In genomic region chr14:71022939-71023338, GRCh38 we compare ENCODE assay signal across 18 cellular contexts.
DNase-seq lines count a peak whose midpoint lies in the region; ATAC-seq and TF ChIP-seq lines count a peak whose summit lies in the region.
"Had no signal": no experiment of that assay in that cellular context is flagged by ENCODE, and none has a peak within 500 bp of the region (broad histone marks: within the 10 kb centered on the region; RNA-seq: fewer than 3 reads in every experiment).

No MANE protein-coding gene starts in this region.

- DNase-seq in activated naive CD4-positive, alpha-beta T cell treated with anti-CD3 and anti-CD28 coated beads, Interleukin-2, amount 50 U/mL, for 72 hours (ENCODE audit: low spot score in 2 of 2) = no peak
- DNase-seq in activated naive CD4-positive, alpha-beta T cell treated with anti-CD3 and anti-CD28 coated beads, Interleukin-2, amount 10 ng/mL, durations not matched to agents 7 days and 5 days = no peak
- DNase-seq in PC-3 (no peak), NCI-H1105 (lab: John Stamatoyannopoulos, UW) (no peak), AML-193 (lab: John Stamatoyannopoulos, UW) (no peak), OCI-M1 (lab: John Stamatoyannopoulos, UW) (no peak)
- DNase-seq in activated naive CD8-positive, alpha-beta T cell treated with anti-CD3 and anti-CD28 coated beads, Interleukin-2, amount 50 U/mL, for 24 hours = no peak
- DNase-seq: DMS153, H7, Karpas-422, MM.1S, NCI-H1930, NCI-H2171, NCI-H446 treated with DMSO at 0.1 percent for 48 hours, NCI-H748 treated with DMSO at 0.1 percent for 48 hours, Right ventricle myocardium superior had no signal

- CTCF ChIA-PET in activated naive CD4-positive, alpha-beta T cell treated with anti-CD3 and anti-CD28 coated beads, Interleukin-2, amount 10 ng/mL, durations not matched to agents 7 days and 5 days (lab: Charles Lee) = interaction anchor here (0.7 kb wide), 2 partner anchors 12 to 1449 kb away, joined by 3 read pairs; no protein-coding TSS in a partner anchor
- CTCF ChIA-PET in PC-3 (lab: Charles Lee) = no interaction called here

- H3K79me2 ChIP-seq in PC-3 (ENCODE audit: low read length) = no peaks in the 10 kb centered on the region

- no peaks in the 10 kb centered on the region for H3K27me3 ChIP-seq in PC-3 (ENCODE audit: low read length)
- H3K27me3 ChIP-seq: BLaER1 had no signal

- no peak overlapping the region for H3K4me3 Mint-ChIP-seq in activated naive CD4-positive, alpha-beta T cell treated with anti-CD3 and anti-CD28 coated beads, Interleukin-2, amount 10 ng/mL, durations not matched to agents 7 days and 5 days
- H3K4me3 Mint-ChIP-seq in activated naive CD8-positive, alpha-beta T cell treated with anti-CD3 and anti-CD28 coated beads, Interleukin-2, amount 50 U/mL, for 24 hours = no peak overlapping the region

- ATAC-seq in activated naive CD4-positive, alpha-beta T cell treated with anti-CD3 and anti-CD28 coated beads, Interleukin-2, amount 50 U/mL, for 72 hours = peak; percentile 41 to 71
- no peak for ATAC-seq in PC-3
- ATAC-seq in activated naive CD8-positive, alpha-beta T cell treated with anti-CD3 and anti-CD28 coated beads, Interleukin-2, amount 50 U/mL, for 24 hours = peak; percentile 49
- ATAC-seq: Panc1 had no signal

- H4K20me1 ChIP-seq in PC-3 (ENCODE audit: low read length) = no peaks in the 10 kb centered on the region; the same call in 1 of the 2 replicates
- H4K20me1 ChIP-seq: BLaER1 had no signal

- H3K4me1 Mint-ChIP-seq in activated naive CD4-positive, alpha-beta T cell treated with anti-CD3 and anti-CD28 coated beads, Interleukin-2, amount 10 ng/mL, durations not matched to agents 7 days and 5 days = peaks cover 26% of the 10 kb centered on the region
- H3K4me1 Mint-ChIP-seq in activated naive CD8-positive, alpha-beta T cell treated with anti-CD3 and anti-CD28 coated beads, Interleukin-2, amount 50 U/mL, for 24 hours = peaks cover 36% of the 10 kb centered on the region

- peak overlapping the region; percentile 69 for H3K4me2 ChIP-seq in PC-3 (ENCODE audit: low read length)
- H3K4me2 ChIP-seq: BLaER1 had no signal

- H3K9me2 ChIP-seq in PC-3 (replicated peaks; ENCODE audit: low read length) = no peaks in the 10 kb centered on the region

- no peak for TF ChIP-seq CTCF in PC-3 (conservative IDR thresholded peaks at IDR 0.05; ENCODE audit: low read depth, low read length)

- intact Hi-C loops in PC-3 (cut with micrococcal nuclease) = loop anchor here (1.0 to 5.0 kb wide), 3 partner anchors 17 to 116 kb away; partner anchors contain the start of gene PCNX1

- peaks cover 4% of the 10 kb centered on the region; the same call in 1 of the 2 replicates for H3K36me3 ChIP-seq in PC-3 (ENCODE audit: low read depth, low read length)

- H2AFZ ChIP-seq in PC-3 (ENCODE audit: low read length) = no peak overlapping the region

- no peaks in the 10 kb centered on the region for H3K27me3 Mint-ChIP-seq in activated naive CD4-positive, alpha-beta T cell treated with anti-CD3 and anti-CD28 coated beads, Interleukin-2, amount 10 ng/mL, durations not matched to agents 7 days and 5 days
- no peaks in the 10 kb centered on the region for H3K27me3 Mint-ChIP-seq in activated naive CD8-positive, alpha-beta T cell treated with anti-CD3 and anti-CD28 coated beads, Interleukin-2, amount 50 U/mL, for 24 hours

- H3F3A ChIP-seq in PC-3 (ENCODE audit: low read length, unreplicated experiment) = no peaks in the 10 kb centered on the region

- POLR2A ChIA-PET in PC-3 (lab: Charles Lee; ENCODE audit: unreplicated experiment) = interaction anchor here (0.6 kb wide), 1 partner anchor 1979 kb away, joined by 13 read pairs; no protein-coding TSS in a partner anchor

- no peak overlapping the region for H3K27ac Mint-ChIP-seq in activated naive CD4-positive, alpha-beta T cell treated with anti-CD3 and anti-CD28 coated beads, Interleukin-2, amount 50 U/mL, for 72 hours
- no peak overlapping the region for H3K27ac Mint-ChIP-seq in activated naive CD4-positive, alpha-beta T cell treated with anti-CD3 and anti-CD28 coated beads, Interleukin-2, amount 10 ng/mL, durations not matched to agents 7 days and 5 days
- H3K27ac Mint-ChIP-seq in activated naive CD8-positive, alpha-beta T cell treated with anti-CD3 and anti-CD28 coated beads, Interleukin-2, amount 50 U/mL, for 24 hours = peak overlapping the region; percentile 18

- TSS peak; percentile 32 for BruUV-seq in PC-3 (replicated peaks; lab: Mats Ljungman, UMichigan)

- H3K4me3 ChIP-seq in PC-3 (ENCODE audit: low read length) = peak overlapping the region; percentile 17; the same call in 1 of the 2 replicates
- H3K4me3 ChIP-seq: BLaER1 had no signal

- H3K27ac ChIP-seq in PC-3 (ENCODE audit: low read length) = peak overlapping the region; percentile 83
- H3K27ac ChIP-seq: BLaER1 had no signal

- no peaks in the 10 kb centered on the region for H3K9me3 Mint-ChIP-seq in activated naive CD4-positive, alpha-beta T cell treated with anti-CD3 and anti-CD28 coated beads, Interleukin-2, amount 50 U/mL, for 72 hours
- peaks cover 11% of the 10 kb centered on the region for H3K9me3 Mint-ChIP-seq in activated naive CD4-positive, alpha-beta T cell treated with anti-CD3 and anti-CD28 coated beads, Interleukin-2, amount 10 ng/mL, durations not matched to agents 7 days and 5 days
- peaks cover 7% of the 10 kb centered on the region for H3K9me3 Mint-ChIP-seq in activated naive CD8-positive, alpha-beta T cell treated with anti-CD3 and anti-CD28 coated beads, Interleukin-2, amount 50 U/mL, for 24 hours

- H3K9ac ChIP-seq in PC-3 (ENCODE audit: low read length) = no peak overlapping the region
- H3K9ac ChIP-seq: BLaER1 had no signal

- peaks cover 22% of the 10 kb centered on the region for H3K4me1 ChIP-seq in PC-3 (ENCODE audit: insufficient read depth, low read length)
- H3K4me1 ChIP-seq: BLaER1 had no signal

- peaks cover 19 to 46% of the 10 kb centered on the region in 2 donors for H3K36me3 Mint-ChIP-seq in activated naive CD4-positive, alpha-beta T cell treated with anti-CD3 and anti-CD28 coated beads, Interleukin-2, amount 50 U/mL, for 72 hours
- peaks cover 57% of the 10 kb centered on the region for H3K36me3 Mint-ChIP-seq in activated naive CD4-positive, alpha-beta T cell treated with anti-CD3 and anti-CD28 coated beads, Interleukin-2, amount 10 ng/mL, durations not matched to agents 7 days and 5 days
- H3K36me3 Mint-ChIP-seq in activated naive CD8-positive, alpha-beta T cell treated with anti-CD3 and anti-CD28 coated beads, Interleukin-2, amount 50 U/mL, for 24 hours (ENCODE audit: low read depth) = peaks cover 50% of the 10 kb centered on the region

- H3K9me3 ChIP-seq in PC-3 (ENCODE audit: low read length) = no peaks in the 10 kb centered on the region
